Comparison of ENCODE assay signal across 28 cellular contexts in genomic region chr2:150060341-150060740, GRCh38.
DNase-seq lines count a peak whose midpoint lies in the region; ATAC-seq, FAIRE-seq and TF ChIP-seq lines count a peak whose summit lies in the region.
"Had no signal": no experiment of that assay in that cellular context is flagged by ENCODE, and none has a peak within 500 bp of the region (broad histone marks: within the 10 kb centered on the region; RNA-seq: fewer than 3 reads in every experiment).

No MANE protein-coding gene starts in this region.

- TF ChIP-seq CTCF in GM23338 (conservative IDR thresholded peaks at IDR 0.05; ENCODE audit: low read depth in 2 of 2): no peak
- no peak for TF ChIP-seq CTCF in progenitor cell of endocrine pancreas (IDR thresholded peaks at IDR 0.05; ENCODE audit: unreplicated experiment)

- H3K27me3 Mint-ChIP-seq in GM23338 (ENCODE audit: insufficient read depth, low read depth, poor library complexity) (no peaks in the 10 kb centered on the region), progenitor cell of endocrine pancreas (peaks cover 12% of the 10 kb centered on the region)
- no peaks in the 10 kb centered on the region for H3K27me3 Mint-ChIP-seq in T-helper 2 cell treated with Interferon-gamma antibody and Interleukin-4, amounts not matched to agents 5 μg/mL and 100 μg/mL, for 36 hours (ENCODE audit: low read depth)
- H3K27me3 Mint-ChIP-seq: activated B cell treated with CpG ODN at 0.5 μM for 24 hours; activated CD4-positive, alpha-beta memory T cell treated with anti-CD3 and anti-CD28 coated beads for 36 hours; CD8-positive, alpha-beta memory T cell; dendritic cell treated with granulocyte-macrophage colony-stimulating factor and Interleukin-4, amounts not matched to agents 40 ng/mL and 50 ng/mL, for 4 days; naive B cell had no signal

- no peaks in the 10 kb centered on the region for H3K9me2 ChIP-seq in GM23338 (ENCODE audit: insufficient read depth)

- no peaks in the 10 kb centered on the region for H3F3A ChIP-seq in GM23338 (replicated peaks; ENCODE audit: low read depth)

- H3K36me3 Mint-ChIP-seq in GM23338 (ENCODE audit: low read depth): no peaks in the 10 kb centered on the region
- no peaks in the 10 kb centered on the region for H3K36me3 Mint-ChIP-seq in progenitor cell of endocrine pancreas (ENCODE audit: insufficient read depth)
- H3K36me3 Mint-ChIP-seq in T-helper 2 cell treated with Interferon-gamma antibody and Interleukin-4, amounts not matched to agents 5 μg/mL and 100 μg/mL, for 36 hours (ENCODE audit: low read depth): no peaks in the 10 kb centered on the region
- H3K36me3 Mint-ChIP-seq: activated CD4-positive, alpha-beta memory T cell treated with anti-CD3 and anti-CD28 coated beads for 36 hours; CD8-positive, alpha-beta memory T cell; naive B cell had no signal

- no peak overlapping the region for H3K27ac ChIP-seq in GM23338 (ENCODE audit: low read depth)
- H3K27ac ChIP-seq: cardiac muscle cell, foreskin keratinocyte, right atrium auricular region, SK-N-MC had no signal

- H3K36me3 ChIP-seq in GM23338 (ENCODE audit: insufficient read depth): no peaks in the 10 kb centered on the region
- H3K36me3 ChIP-seq: cardiac muscle cell, right atrium auricular region had no signal

- H3K27ac Mint-ChIP-seq in GM23338 (no peak overlapping the region; the same call in 1 of the 2 replicates), progenitor cell of endocrine pancreas (peak overlapping the region; percentile 57)
- no peak overlapping the region for H3K27ac Mint-ChIP-seq in T-helper 2 cell treated with Interferon-gamma antibody and Interleukin-4, amounts not matched to agents 5 μg/mL and 100 μg/mL, for 36 hours
- H3K27ac Mint-ChIP-seq: activated B cell treated with CpG ODN at 0.5 μM for 24 hours; activated CD4-positive, alpha-beta memory T cell treated with anti-CD3 and anti-CD28 coated beads for 36 hours; CD8-positive, alpha-beta memory T cell; dendritic cell treated with granulocyte-macrophage colony-stimulating factor and Interleukin-4, amounts not matched to agents 40 ng/mL and 50 ng/mL, for 4 days; HFFc6; naive B cell had no signal

- no peaks in the 10 kb centered on the region for H3K79me2 ChIP-seq in GM23338 (replicated peaks; ENCODE audit: insufficient read depth)

- peak overlapping the region; percentile 13; the same call in 1 of the 2 replicates for H3K4me2 ChIP-seq in GM23338

- no peak for ATAC-seq in GM23338
- ATAC-seq: foreskin keratinocyte had no signal

- H3K4me1 Mint-ChIP-seq in GM23338 (peaks cover 48% of the 10 kb centered on the region), progenitor cell of endocrine pancreas (ENCODE audit: low read depth) (peaks cover 3% of the 10 kb centered on the region)
- no peaks in the 10 kb centered on the region for H3K4me1 Mint-ChIP-seq in T-helper 2 cell treated with Interferon-gamma antibody and Interleukin-4, amounts not matched to agents 5 μg/mL and 100 μg/mL, for 36 hours (ENCODE audit: low read depth)
- H3K4me1 Mint-ChIP-seq: activated B cell treated with CpG ODN at 0.5 μM for 24 hours; CD8-positive, alpha-beta memory T cell; naive B cell had no signal

- peak; percentile 42 for FAIRE-seq in frontal cortex (lab: Jason Lieb, UNC)

- H3K27me3 ChIP-seq in GM23338 (ENCODE audit: insufficient read depth): no peaks in the 10 kb centered on the region
- H3K27me3 ChIP-seq: cardiac muscle cell, foreskin keratinocyte, right atrium auricular region had no signal

- no peak overlapping the region for H3K4me3 ChIP-seq in GM23338
- H3K4me3 ChIP-seq: cardiac muscle cell, right atrium auricular region, SK-N-MC had no signal

- H4K20me1 ChIP-seq in GM23338 (replicated peaks; ENCODE audit: insufficient read depth): no peaks in the 10 kb centered on the region

- no peak overlapping the region for H3K4me3 Mint-ChIP-seq in GM23338
- H3K4me3 Mint-ChIP-seq in progenitor cell of endocrine pancreas (ENCODE audit: low read depth): no peak overlapping the region
- no peak overlapping the region for H3K4me3 Mint-ChIP-seq in T-helper 2 cell treated with Interferon-gamma antibody and Interleukin-4, amounts not matched to agents 5 μg/mL and 100 μg/mL, for 36 hours
- H3K4me3 Mint-ChIP-seq: activated B cell treated with CpG ODN at 0.5 μM for 24 hours; activated CD4-positive, alpha-beta memory T cell treated with anti-CD3 and anti-CD28 coated beads for 36 hours; CD8-positive, alpha-beta memory T cell; dendritic cell treated with granulocyte-macrophage colony-stimulating factor and Interleukin-4, amounts not matched to agents 40 ng/mL and 50 ng/mL, for 4 days; HFFc6; naive B cell had no signal

- peak; percentile 68 for DNase-seq in GM23338 (ENCODE audit: low spot score)
- peak; percentile 9 for DNase-seq in amniotic epithelial cell (ENCODE audit: low read depth)
- no peak for DNase-seq in frontal cortex (ENCODE audit: low spot score in 2 of 2)
- no peak for DNase-seq in progenitor cell of endocrine pancreas (ENCODE audit: low spot score, unreplicated experiment)
- DNase-seq in activated CD4-positive, alpha-beta T cell treated with anti-CD3 and anti-CD28 coated beads for 4 hours: no peak
- DNase-seq in T-helper 2 cell treated with Interferon-gamma antibody and Interleukin-4, amounts not matched to agents 5 μg/mL and 100 μg/mL, for 36 hours (ENCODE audit: low spot score): no peak
- no peak for DNase-seq in D341Med (ENCODE audit: low spot score)
- no peak for DNase-seq in H4 (ENCODE audit: low spot score)
- DNase-seq: activated B cell treated with CpG ODN at 0.5 μM for 24 hours; activated CD4-positive, alpha-beta memory T cell treated with anti-CD3 and anti-CD28 coated beads for 36 hours; activated effector memory CD4-positive, alpha-beta T cell treated with anti-CD3 and anti-CD28 coated beads, Interleukin-2, amount 50 U/mL, for 16 hours; AML-193; CD8-positive, alpha-beta memory T cell; DMS53; foreskin keratinocyte; GDM1; HFFc6; hypothalamus; kidney glomerular epithelial cell; naive B cell; NCI-H1092; NCI-H2081; stimulated activated CD4-positive, alpha-beta T cell treated with anti-CD3 and anti-CD28 coated beads, Interleukin-12 subunit alpha, Interleukin-12 subunit beta, amount 100 ng/mL, for 4 hours; trophoblast cell had no signal

- no peaks in the 10 kb centered on the region; the same call in 2 of the 3 replicates for H3K9me3 Mint-ChIP-seq in GM23338
- H3K9me3 Mint-ChIP-seq in progenitor cell of endocrine pancreas (ENCODE audit: low read depth): no peaks in the 10 kb centered on the region
- H3K9me3 Mint-ChIP-seq in T-helper 2 cell treated with Interferon-gamma antibody and Interleukin-4, amounts not matched to agents 5 μg/mL and 100 μg/mL, for 36 hours: no peaks in the 10 kb centered on the region
- H3K9me3 Mint-ChIP-seq: HFFc6 had no signal

- peaks cover 58% of the 10 kb centered on the region for H3K4me1 ChIP-seq in GM23338 (ENCODE audit: insufficient read depth)
- H3K4me1 ChIP-seq: right atrium auricular region had no signal

- no peak overlapping the region for H2AFZ ChIP-seq in GM23338

TF ChIP-seq in GM23338, 12 proteins besides CTCF, POLR2A, EP300 and RAD21 (continues in another document):
- TF ChIP-seq EZH2 (IDR thresholded peaks at IDR 0.05; ENCODE audit: low read depth, unreplicated experiment) (no peak), POLR2AphosphoS5 (IDR thresholded peaks at IDR 0.05; ENCODE audit: low read depth) (no peak), NANOG (IDR thresholded peaks at IDR 0.05; ENCODE audit: borderline replicate concordance) (no peak), STAT1 (IDR thresholded peaks at IDR 0.05; ENCODE audit: unreplicated experiment) (no peak), EZH2phosphoT487 (IDR thresholded peaks at IDR 0.05; ENCODE audit: unreplicated experiment) (no peak)

Comparison
In these comparisons a context has a peak if more than half of its experiments do, and no peak if none do; other contexts are left out.
1. DNase-seq: peak in GM23338 (single experiment) and amniotic epithelial cell (single experiment); none in frontal cortex (0 of 2), progenitor cell of endocrine pancreas (single experiment), activated CD4-positive, alpha-beta T cell treated with anti-CD3 and anti-CD28 coated beads for 4 hours (0 of 2), T-helper 2 cell treated with Interferon-gamma antibody and Interleukin-4, amounts not matched to agents 5 μg/mL and 100 μg/mL, for 36 hours (single experiment), D341Med (single experiment) and H4 (single experiment).